ENCODE assay signal across 7 cellular contexts in genomic region chr17:75031972-75032895, GRCh38. TPM values are rescaled to one million over a fixed set of nuclear protein-coding genes. Genes with fewer than 3 reads are reported as not detected.
A peak's percentile ranks its signal among the peaks of the same experiment; 100 is the strongest.
DNase-seq lines count a peak whose midpoint lies in the region; ATAC-seq and TF ChIP-seq lines count a peak whose summit lies in the region.

No MANE protein-coding gene starts in this region.

- H3K4me1 ChIP-seq in colonic mucosa: peaks cover 3% of the 10 kb centered on the region

- intact Hi-C loops in colonic mucosa (cut with DNase I) (no loop called here), left colon (cut with DNase I, micrococcal nuclease) (loop anchor here in 1 of 2 donors (10.0 kb wide), 1 partner anchor 47 kb away; the partner anchor contains the start of gene CDR2L)

- DNase-seq in NCI-H2171 treated with DMSO at 0.1 percent for 48 hours (lab: John Stamatoyannopoulos, UW) (peak; percentile 58), colonic mucosa (peak; percentile 80), left colon (peak; percentile 73 to 85)
- DNase-seq in activated CD4-positive, CD25-positive, alpha-beta regulatory T cell treated with anti-CD3 and anti-CD28 coated beads, Interleukin-2, amount 50 U/mL, for 16 hours (ENCODE audit: low read depth, low spot score): peak; percentile 34
- DNase-seq in stimulated activated CD4-positive, alpha-beta T cell treated with anti-CD3 and anti-CD28 coated beads, Interleukin-15, amount 100 ng/mL, for 24 hours: peak; percentile 75

- no peaks in the 10 kb centered on the region for H3K9me3 ChIP-seq in colonic mucosa

- H3K27me3 ChIP-seq in colonic mucosa: no peaks in the 10 kb centered on the region

- TF ChIP-seq CTCF in colonic mucosa (IDR thresholded peaks at IDR 0.05): no peak

- H3K4me3 ChIP-seq in colonic mucosa: no peak overlapping the region

- no peaks in the 10 kb centered on the region for H3K36me3 ChIP-seq in colonic mucosa

- ATAC-seq in GM21825 (IDR thresholded peaks at IDR 0.05; ENCODE audit: unreplicated experiment) (peak; percentile 33), left colon (peak; percentile 11), GM21619 (IDR thresholded peaks at IDR 0.05; ENCODE audit: unreplicated experiment) (no peak)

- H3K9ac ChIP-seq in colonic mucosa (ENCODE audit: low read depth in 2 of 2, low read length in 2 of 2): peak overlapping the region; percentile 4 to 14

- peak overlapping the region; percentile 32 for H3K27ac ChIP-seq in colonic mucosa

RNA-seq across cellular contexts. Expression of gene ATP5PD, which starts 14.5 kb away (rescaled TPM):
- 100 to 1,000 TPM; 302 to 371 TPM for total RNA-seq in colonic mucosa
- total RNA-seq in left colon: 100 to 1,000 TPM; 310 to 381 TPM

RNA-seq across cellular contexts. Expression of gene KCTD2, which starts 14.8 kb away (rescaled TPM):
- 10 to 100 TPM; 14.8 to 18.1 TPM for total RNA-seq in colonic mucosa
- 10 to 100 TPM; 16.7 to 19.7 TPM for total RNA-seq in left colon

RNA-seq across cellular contexts. Expression of gene MRPL58, which starts 19.8 kb away (rescaled TPM):
- total RNA-seq in colonic mucosa (10 to 100 TPM; 27.2 to 50.1 TPM), left colon (10 to 100 TPM; 23.6 to 30.4 TPM)

RNA-seq across cellular contexts. Expression of gene CDR2L, which starts 44.8 kb away (rescaled TPM):
- total RNA-seq in colonic mucosa (1 to 10 TPM; 3.7 to 4.1 TPM), left colon (1 to 10 TPM; 3.1 to 3.2 TPM)

RNA-seq across cellular contexts. Expression of gene SLC16A5, which starts 55.5 kb away (rescaled TPM):
- total RNA-seq in colonic mucosa (10 to 100 TPM; 19.4 to 50.1 TPM), left colon (10 to 100 TPM; 26.6 to 39.6 TPM)
